Comparison of ENCODE assay signal across 16 cellular contexts in the genomic region with DNA sequence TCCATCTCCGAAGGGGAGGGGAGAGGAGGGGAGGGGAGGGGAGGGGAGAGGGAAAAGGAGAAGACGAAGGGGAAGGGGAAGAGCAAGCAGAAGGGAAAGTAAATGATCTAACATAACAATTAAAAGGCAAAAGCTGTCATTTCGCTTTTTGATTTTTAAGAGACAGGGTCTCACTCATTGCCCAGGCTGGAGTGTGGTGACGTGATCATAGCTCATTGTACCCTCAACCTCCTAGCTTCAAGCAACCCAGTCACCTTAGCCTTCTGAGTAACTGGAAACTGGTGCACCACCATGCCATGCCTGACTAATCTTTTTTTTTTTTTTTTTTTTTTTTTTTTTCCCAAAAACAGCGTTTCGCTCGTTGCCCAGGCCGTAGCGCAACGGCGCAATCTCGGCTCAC.
"Had no signal": no experiment of that assay in that cellular context is flagged by ENCODE, and none has a peak within 500 bp of the region (broad histone marks: within the 10 kb centered on the region; RNA-seq: fewer than 3 reads in every experiment).

No MANE protein-coding gene starts in this region.

- H3K27me3 ChIP-seq: brain microvascular endothelial cell, gastrocnemius medialis, heart right ventricle had no signal

- DNase-seq: activated CD4-positive, alpha-beta T cell treated with anti-CD3 and anti-CD28 coated beads, Interleukin-2, amount 50 U/mL, for 4 hours; activated effector memory CD4-positive, alpha-beta T cell treated with anti-CD3 and anti-CD28 coated beads, Interleukin-2, amount 50 U/mL, for 16 hours; activated T-cell treated with anti-CD3 and anti-CD28 coated beads, Interleukin-2, amount 50 U/mL, for 24 hours; brain microvascular endothelial cell; effector memory CD8-positive, alpha-beta T cell; gastrocnemius medialis; heart right ventricle; islet precursor cell; mammary epithelial cell; nucleus accumbens; right cardiac atrium; small intestine; stimulated activated naive CD4-positive, alpha-beta T cell had no signal

- H3K4me3 ChIP-seq: gastrocnemius medialis, heart right ventricle had no signal

- H3K9me3 ChIP-seq: gastrocnemius medialis, heart right ventricle had no signal

- ATAC-seq: effector memory CD8-positive, alpha-beta T cell; gastrocnemius medialis; left lobe of liver; natural killer cell treated with Interleukin-12 subunit alpha and Interleukin-12 subunit beta and Interleukin-15 and Interleukin-18, amount 100 ng/mL, for 72 hours; right cardiac atrium had no signal

- H3K36me3 ChIP-seq: brain microvascular endothelial cell, gastrocnemius medialis had no signal

- H3K27ac ChIP-seq: brain microvascular endothelial cell, epithelial cell of prostate, gastrocnemius medialis, heart right ventricle had no signal
